24 cellular contexts compared by ENCODE assay signal in the genomic region with DNA sequence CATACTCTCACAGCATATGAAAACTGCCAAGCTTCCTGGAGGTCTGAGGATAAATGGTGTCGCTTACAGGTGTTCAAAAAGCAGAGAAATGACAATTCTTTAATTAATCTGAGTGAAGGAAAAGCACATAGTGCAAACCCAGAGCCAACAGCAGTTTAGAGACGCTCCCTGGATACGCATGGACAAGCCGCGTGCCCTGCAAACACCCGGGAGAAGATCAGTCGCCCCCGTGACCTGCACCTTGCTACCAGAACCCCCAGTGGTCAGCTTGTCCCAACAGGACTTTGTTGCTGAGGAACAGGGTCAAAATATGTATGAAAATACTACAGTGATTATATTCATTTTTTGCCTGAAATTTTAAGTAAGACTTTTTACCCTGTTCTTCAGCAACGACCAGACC.
DNase-seq lines count a peak whose midpoint lies in the region; ATAC-seq and TF ChIP-seq lines count a peak whose summit lies in the region.
"Had no signal": no experiment of that assay in that cellular context is flagged by ENCODE, and none has a peak within 500 bp of the region (broad histone marks: within the 10 kb centered on the region; RNA-seq: fewer than 3 reads in every experiment).

No MANE protein-coding gene starts in this region.

- peaks cover 60% of the 10 kb centered on the region for H3K4me1 ChIP-seq in DOHH2 (ENCODE audit: control insufficient read depth, low read length)
- H3K4me1 ChIP-seq in parathyroid adenoma: peaks cover 42% of the 10 kb centered on the region
- peaks cover 21% of the 10 kb centered on the region for H3K4me1 ChIP-seq in PC-3 (ENCODE audit: insufficient read depth, low read length)

- H3K4me1 Mint-ChIP-seq in endothelial cell (ENCODE audit: unreplicated experiment): peaks cover 69% of the 10 kb centered on the region
- H3K4me1 Mint-ChIP-seq in activated CD4-positive, alpha-beta memory T cell treated with anti-CD3 and anti-CD28 coated beads for 36 hours (ENCODE audit: low read depth): peaks cover 22% of the 10 kb centered on the region

- POLR2A ChIA-PET in PC-3 (lab: Charles Lee; ENCODE audit: unreplicated experiment): no interaction called here
- POLR2A ChIA-PET in activated CD4-positive, alpha-beta memory T cell treated with anti-CD3 and anti-CD28 coated beads for 36 hours (lab: Charles Lee): no interaction called here

- no peak overlapping the region for H3K4me3 Mint-ChIP-seq in endothelial cell (ENCODE audit: unreplicated experiment)
- no peak overlapping the region for H3K4me3 Mint-ChIP-seq in activated CD4-positive, alpha-beta memory T cell treated with anti-CD3 and anti-CD28 coated beads for 36 hours
- H3K4me3 Mint-ChIP-seq: activated CD4-positive, alpha-beta T cell treated with anti-CD3 and anti-CD28 coated beads, Interleukin-2, amount 10 ng/mL, durations not matched to agents 7 days and 5 days; naive thymus-derived CD8-positive, alpha-beta T cell; WTC11 had no signal

- peaks cover 24% of the 10 kb centered on the region for H3K36me3 Mint-ChIP-seq in endothelial cell (ENCODE audit: low read depth, unreplicated experiment)
- no peaks in the 10 kb centered on the region for H3K36me3 Mint-ChIP-seq in activated CD4-positive, alpha-beta memory T cell treated with anti-CD3 and anti-CD28 coated beads for 36 hours
- H3K36me3 Mint-ChIP-seq: naive thymus-derived CD8-positive, alpha-beta T cell had no signal

- ATAC-seq in GM21367 (IDR thresholded peaks at IDR 0.05; ENCODE audit: unreplicated experiment) (no peak), PC-3 (no peak)
- ATAC-seq: lower lobe of right lung; naive thymus-derived CD8-positive, alpha-beta T cell; Panc1; WTC11 had no signal

- peak overlapping the region; percentile 83 for H3K4me2 ChIP-seq in DOHH2 (ENCODE audit: low read length)
- H3K4me2 ChIP-seq in parathyroid adenoma (ENCODE audit: low read length): peak overlapping the region; percentile 28
- no peak overlapping the region for H3K4me2 ChIP-seq in PC-3 (ENCODE audit: low read length)

- H3K36me3 ChIP-seq in DOHH2 (ENCODE audit: control insufficient read depth, low read length) (no peaks in the 10 kb centered on the region), parathyroid adenoma (ENCODE audit: control insufficient read depth, insufficient read depth, low read length) (no peaks in the 10 kb centered on the region), PC-3 (ENCODE audit: low read depth, low read length) (no peaks in the 10 kb centered on the region)
- H3K36me3 ChIP-seq: brain microvascular endothelial cell, lower lobe of right lung had no signal

- H3K27me3 ChIP-seq in DOHH2 (ENCODE audit: control insufficient read depth, low read length) (no peaks in the 10 kb centered on the region), parathyroid adenoma (ENCODE audit: control insufficient read depth, insufficient read depth, low read length) (no peaks in the 10 kb centered on the region), PC-3 (ENCODE audit: low read length) (no peaks in the 10 kb centered on the region)
- H3K27me3 ChIP-seq: brain microvascular endothelial cell had no signal

- TF ChIP-seq CTCF in DOHH2 (IDR thresholded peaks at IDR 0.05; ENCODE audit: low read depth, low read length, poor library complexity, severe bottlenecking) (no peak), endothelial cell (IDR thresholded peaks at IDR 0.05; ENCODE audit: unreplicated experiment) (no peak), parathyroid adenoma (IDR thresholded peaks at IDR 0.05) (no peak), PC-3 (conservative IDR thresholded peaks at IDR 0.05; ENCODE audit: low read depth, low read length) (no peak)

- CTCF ChIA-PET in PC-3 (lab: Charles Lee): no interaction called here
- CTCF ChIA-PET in activated CD4-positive, alpha-beta memory T cell treated with anti-CD3 and anti-CD28 coated beads for 36 hours (lab: Charles Lee): no interaction called here

- H3K4me3 ChIP-seq in DOHH2 (ENCODE audit: low read length) (peak overlapping the region; percentile 45), parathyroid adenoma (ENCODE audit: low read depth, low read length) (no peak overlapping the region), PC-3 (ENCODE audit: low read length) (no peak overlapping the region)
- H3K4me3 ChIP-seq: lower lobe of right lung had no signal

- no peaks in the 10 kb centered on the region for H3K79me2 ChIP-seq in DOHH2 (ENCODE audit: control insufficient read depth, low read length)
- peaks cover 9% of the 10 kb centered on the region for H3K79me2 ChIP-seq in parathyroid adenoma
- H3K79me2 ChIP-seq in PC-3 (ENCODE audit: low read length): no peaks in the 10 kb centered on the region

- H3K9me3 ChIP-seq in DOHH2 (ENCODE audit: control insufficient read depth, insufficient read depth, low read length) (no peaks in the 10 kb centered on the region), parathyroid adenoma (ENCODE audit: control insufficient read depth, low read length) (no peaks in the 10 kb centered on the region), PC-3 (ENCODE audit: low read length) (no peaks in the 10 kb centered on the region)
- H3K9me3 ChIP-seq: lower lobe of right lung had no signal

- intact Hi-C loops in PC-3 (cut with micrococcal nuclease): no loop called here
- intact Hi-C loops in activated CD4-positive, alpha-beta memory T cell treated with anti-CD3 and anti-CD28 coated beads for 36 hours (cut with micrococcal nuclease): no loop called here

- DNase-seq in NCI-H526 treated with DMSO at 0.1 percent for 48 hours (lab: John Stamatoyannopoulos, UW) (peak; percentile 73), endothelial cell (ENCODE audit: low spot score) (no peak), PC-3 (no peak)
- DNase-seq in activated CD4-positive, alpha-beta memory T cell treated with anti-CD3 and anti-CD28 coated beads for 36 hours: no peak
- DNase-seq: activated CD4-positive, alpha-beta T cell treated with anti-CD3 and anti-CD28 coated beads, Interleukin-2, amount 10 ng/mL, durations not matched to agents 7 days and 5 days; activated naive CD4-positive, alpha-beta T cell; activated T-cell treated with anti-CD3 and anti-CD28 coated beads, Interleukin-2, amount 50 U/mL, for 48 hours; brain microvascular endothelial cell; effector CD4-positive, alpha-beta T cell; KBM-7; kidney; lower lobe of right lung; MM.1S; naive thymus-derived CD8-positive, alpha-beta T cell; NCI-H1436; NCI-H446 treated with DMSO at 0.1 percent for 48 hours; SHP77 treated with DMSO at 0.1 percent for 48 hours; T1000; trophoblast cell had no signal

- H4K20me1 ChIP-seq in DOHH2 (ENCODE audit: control insufficient read depth, insufficient read depth, low read depth, low read length): no peaks in the 10 kb centered on the region
- no peaks in the 10 kb centered on the region for H4K20me1 ChIP-seq in PC-3 (ENCODE audit: low read length)

- peak overlapping the region; percentile 22 for H3K27ac Mint-ChIP-seq in endothelial cell (ENCODE audit: unreplicated experiment)
- no peak overlapping the region for H3K27ac Mint-ChIP-seq in activated CD4-positive, alpha-beta memory T cell treated with anti-CD3 and anti-CD28 coated beads for 36 hours
- H3K27ac Mint-ChIP-seq: activated CD4-positive, alpha-beta T cell treated with anti-CD3 and anti-CD28 coated beads, Interleukin-2, amount 10 ng/mL, durations not matched to agents 7 days and 5 days had no signal

- H3K27ac ChIP-seq in DOHH2 (ENCODE audit: low read depth, low read length) (peak overlapping the region; percentile 59), parathyroid adenoma (no peak overlapping the region), PC-3 (ENCODE audit: low read length) (no peak overlapping the region)
- H3K27ac ChIP-seq: brain microvascular endothelial cell had no signal

- H3F3A ChIP-seq in DOHH2 (ENCODE audit: control insufficient read depth, insufficient read depth) (peaks cover 15% of the 10 kb centered on the region), PC-3 (ENCODE audit: low read length, unreplicated experiment) (no peaks in the 10 kb centered on the region)

- H3K9ac ChIP-seq in parathyroid adenoma (no peak overlapping the region), PC-3 (ENCODE audit: low read length) (no peak overlapping the region)

- H3K27me3 Mint-ChIP-seq in endothelial cell (ENCODE audit: unreplicated experiment): peaks cover 28% of the 10 kb centered on the region
- no peaks in the 10 kb centered on the region for H3K27me3 Mint-ChIP-seq in activated CD4-positive, alpha-beta memory T cell treated with anti-CD3 and anti-CD28 coated beads for 36 hours

- no TSS peak for BruUV-seq in PC-3 (replicated peaks; lab: Mats Ljungman, UMichigan)

- H2AFZ ChIP-seq in parathyroid adenoma (no peak overlapping the region), PC-3 (ENCODE audit: low read length) (no peak overlapping the region)

- H3K9me3 Mint-ChIP-seq in endothelial cell (ENCODE audit: unreplicated experiment): no peaks in the 10 kb centered on the region
- no peaks in the 10 kb centered on the region for H3K9me3 Mint-ChIP-seq in activated CD4-positive, alpha-beta memory T cell treated with anti-CD3 and anti-CD28 coated beads for 36 hours
- H3K9me3 Mint-ChIP-seq: activated CD4-positive, alpha-beta T cell treated with anti-CD3 and anti-CD28 coated beads, Interleukin-2, amount 10 ng/mL, durations not matched to agents 7 days and 5 days; naive thymus-derived CD8-positive, alpha-beta T cell; WTC11 had no signal

- no peaks in the 10 kb centered on the region for H3K9me2 ChIP-seq in DOHH2 (replicated peaks; ENCODE audit: control insufficient read depth, low read length)
- no peaks in the 10 kb centered on the region for H3K9me2 ChIP-seq in PC-3 (replicated peaks; ENCODE audit: low read length)
